Comparison of ENCODE assay signal across 1 cellular context in genomic region chr14:52678591-52678990, GRCh38.
TF ChIP-seq lines count a peak whose summit lies in the region.

No MANE protein-coding gene starts in this region.

TF ChIP-seq in A549, 52 proteins besides CTCF, POLR2A, EP300 and RAD21 (continued from another document):
- TF ChIP-seq, protein P1, sequence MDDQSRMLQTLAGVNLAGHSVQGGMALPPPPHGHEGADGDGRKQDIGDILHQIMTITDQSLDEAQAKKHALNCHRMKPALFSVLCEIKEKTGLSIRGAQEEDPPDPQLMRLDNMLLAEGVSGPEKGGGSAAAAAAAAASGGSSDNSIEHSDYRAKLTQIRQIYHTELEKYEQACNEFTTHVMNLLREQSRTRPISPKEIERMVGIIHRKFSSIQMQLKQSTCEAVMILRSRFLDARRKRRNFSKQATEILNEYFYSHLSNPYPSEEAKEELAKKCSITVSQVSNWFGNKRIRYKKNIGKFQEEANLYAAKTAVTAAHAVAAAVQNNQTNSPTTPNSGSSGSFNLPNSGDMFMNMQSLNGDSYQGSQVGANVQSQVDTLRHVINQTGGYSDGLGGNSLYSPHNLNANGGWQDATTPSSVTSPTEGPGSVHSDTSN (IDR thresholded peaks at IDR 0.05) = no peak
- TF ChIP-seq HEYL (CRISPR knock-in tag; IDR thresholded peaks at IDR 0.05) = no peak
